Comparison of ENCODE assay signal across 1 cellular context in genomic region chr19:38851622-38852230, GRCh38.
TF ChIP-seq lines count a peak whose summit lies in the region.

No MANE protein-coding gene starts in this region.

TF ChIP-seq in HepG2, 621 proteins besides CTCF, POLR2A, EP300 and RAD21 (continued from another document and continues in another):
- no peak for TF ChIP-seq DZIP1 (CRISPR knock-in tag; IDR thresholded peaks at IDR 0.05)
- TF ChIP-seq PBX2 (CRISPR knock-in tag; IDR thresholded peaks at IDR 0.05) = no peak
- TF ChIP-seq ZEB1 (IDR thresholded peaks at IDR 0.05; ENCODE audit: insufficient replicate concordance, low read depth) = no peak
- TF ChIP-seq, protein P1, sequence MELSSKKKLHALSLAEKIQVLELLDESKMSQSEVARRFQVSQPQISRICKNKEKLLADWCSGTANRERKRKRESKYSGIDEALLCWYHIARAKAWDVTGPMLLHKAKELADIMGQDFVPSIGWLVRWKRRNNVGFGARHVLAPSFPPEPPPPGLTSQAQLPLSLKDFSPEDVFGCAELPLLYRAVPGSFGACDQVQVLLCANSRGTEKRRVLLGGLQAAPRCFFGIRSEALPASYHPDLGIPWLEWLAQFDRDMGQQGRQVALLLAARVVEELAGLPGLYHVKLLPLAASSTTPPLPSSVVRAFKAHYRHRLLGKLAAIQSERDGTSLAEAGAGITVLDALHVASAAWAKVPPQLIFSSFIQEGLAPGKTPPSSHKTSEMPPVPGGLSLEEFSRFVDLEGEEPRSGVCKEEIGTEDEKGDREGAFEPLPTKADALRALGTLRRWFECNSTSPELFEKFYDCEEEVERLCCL (CRISPR knock-in tag; IDR thresholded peaks at IDR 0.05; ENCODE audit: borderline replicate concordance) = no peak
- TF ChIP-seq IKZF1 (IDR thresholded peaks at IDR 0.05) = no peak
- 0 out of 2 replicates have a peak, but pooled peaks have one; percentile 32 for TF ChIP-seq ZNF678 (CRISPR knock-in tag; IDR thresholded peaks at IDR 0.05)
- no peak for TF ChIP-seq CHCHD3 (CRISPR knock-in tag; IDR thresholded peaks at IDR 0.05)
- TF ChIP-seq ZNF326 (CRISPR knock-in tag; IDR thresholded peaks at IDR 0.05; ENCODE audit: borderline replicate concordance) = no peak
- peak; percentile 99 for TF ChIP-seq MXI1 (IDR thresholded peaks at IDR 0.05; ENCODE audit: borderline replicate concordance, low read depth, low read length)
- TF ChIP-seq FOXP4 (CRISPR knock-in tag; IDR thresholded peaks at IDR 0.05) = no peak
- TF ChIP-seq ZNF264 (CRISPR knock-in tag; IDR thresholded peaks at IDR 0.05) = no peak
- TF ChIP-seq, protein P2, sequence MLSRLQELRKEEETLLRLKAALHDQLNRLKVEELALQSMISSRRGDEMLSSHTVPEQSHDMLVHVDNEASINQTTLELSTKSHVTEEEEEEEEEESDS (CRISPR knock-in tag; IDR thresholded peaks at IDR 0.05; ENCODE audit: borderline replicate concordance) = no peak
- no peak; the same call in 1 of the 2 replicates for TF ChIP-seq ZNF816 (CRISPR knock-in tag; IDR thresholded peaks at IDR 0.05; ENCODE audit: borderline replicate concordance)
- TF ChIP-seq RBFOX2 (IDR thresholded peaks at IDR 0.05; ENCODE audit: low read depth, low read length) = peak; percentile 86
- TF ChIP-seq KDM5B (CRISPR knock-in tag; IDR thresholded peaks at IDR 0.05; ENCODE audit: borderline replicate concordance) = 0 out of 2 replicates have a peak, but pooled peaks have one; percentile 22
- TF ChIP-seq, protein P3, sequence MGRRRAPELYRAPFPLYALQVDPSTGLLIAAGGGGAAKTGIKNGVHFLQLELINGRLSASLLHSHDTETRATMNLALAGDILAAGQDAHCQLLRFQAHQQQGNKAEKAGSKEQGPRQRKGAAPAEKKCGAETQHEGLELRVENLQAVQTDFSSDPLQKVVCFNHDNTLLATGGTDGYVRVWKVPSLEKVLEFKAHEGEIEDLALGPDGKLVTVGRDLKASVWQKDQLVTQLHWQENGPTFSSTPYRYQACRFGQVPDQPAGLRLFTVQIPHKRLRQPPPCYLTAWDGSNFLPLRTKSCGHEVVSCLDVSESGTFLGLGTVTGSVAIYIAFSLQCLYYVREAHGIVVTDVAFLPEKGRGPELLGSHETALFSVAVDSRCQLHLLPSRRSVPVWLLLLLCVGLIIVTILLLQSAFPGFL (CRISPR knock-in tag; IDR thresholded peaks at IDR 0.05) = no peak
- TF ChIP-seq, protein P4, sequence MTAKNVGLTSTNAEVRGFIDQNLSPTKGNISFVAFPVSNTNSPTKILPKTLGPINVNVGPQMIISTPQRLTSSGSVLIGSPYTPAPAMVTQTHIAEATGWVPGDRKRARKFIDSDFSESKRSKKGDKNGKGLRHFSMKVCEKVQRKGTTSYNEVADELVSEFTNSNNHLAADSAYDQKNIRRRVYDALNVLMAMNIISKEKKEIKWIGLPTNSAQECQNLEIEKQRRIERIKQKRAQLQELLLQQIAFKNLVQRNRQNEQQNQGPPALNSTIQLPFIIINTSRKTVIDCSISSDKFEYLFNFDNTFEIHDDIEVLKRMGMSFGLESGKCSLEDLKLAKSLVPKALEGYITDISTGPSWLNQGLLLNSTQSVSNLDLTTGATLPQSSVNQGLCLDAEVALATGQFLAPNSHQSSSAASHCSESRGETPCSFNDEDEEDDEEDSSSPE (CRISPR knock-in tag; IDR thresholded peaks at IDR 0.05) = 0 out of 2 replicates have a peak, but pooled peaks have one; percentile 49
- TF ChIP-seq, protein P5, sequence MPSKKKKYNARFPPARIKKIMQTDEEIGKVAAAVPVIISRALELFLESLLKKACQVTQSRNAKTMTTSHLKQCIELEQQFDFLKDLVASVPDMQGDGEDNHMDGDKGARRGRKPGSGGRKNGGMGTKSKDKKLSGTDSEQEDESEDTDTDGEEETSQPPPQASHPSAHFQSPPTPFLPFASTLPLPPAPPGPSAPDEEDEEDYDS (CRISPR knock-in tag; IDR thresholded peaks at IDR 0.05) = peak; percentile 72
- TF ChIP-seq ZBTB25 (CRISPR knock-in tag; IDR thresholded peaks at IDR 0.05) = peak; percentile 91; the same call in 1 of the 2 replicates
- TF ChIP-seq GATA4 (IDR thresholded peaks at IDR 0.05; ENCODE audit: borderline replicate concordance, low read depth) = no peak
- TF ChIP-seq, protein P6, sequence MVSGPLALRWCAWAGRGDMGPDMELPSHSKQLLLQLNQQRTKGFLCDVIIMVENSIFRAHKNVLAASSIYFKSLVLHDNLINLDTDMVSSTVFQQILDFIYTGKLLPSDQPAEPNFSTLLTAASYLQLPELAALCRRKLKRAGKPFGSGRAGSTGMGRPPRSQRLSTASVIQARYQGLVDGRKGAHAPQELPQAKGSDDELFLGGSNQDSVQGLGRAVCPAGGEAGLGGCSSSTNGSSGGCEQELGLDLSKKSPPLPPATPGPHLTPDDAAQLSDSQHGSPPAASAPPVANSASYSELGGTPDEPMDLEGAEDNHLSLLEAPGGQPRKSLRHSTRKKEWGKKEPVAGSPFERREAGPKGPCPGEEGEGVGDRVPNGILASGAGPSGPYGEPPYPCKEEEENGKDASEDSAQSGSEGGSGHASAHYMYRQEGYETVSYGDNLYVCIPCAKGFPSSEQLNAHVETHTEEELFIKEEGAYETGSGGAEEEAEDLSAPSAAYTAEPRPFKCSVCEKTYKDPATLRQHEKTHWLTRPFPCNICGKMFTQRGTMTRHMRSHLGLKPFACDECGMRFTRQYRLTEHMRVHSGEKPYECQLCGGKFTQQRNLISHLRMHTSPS (CRISPR knock-in tag; IDR thresholded peaks at IDR 0.05; ENCODE audit: low read depth) = no peak
- TF ChIP-seq SMAD3 (CRISPR knock-in tag; IDR thresholded peaks at IDR 0.05) = no peak
- no peak for TF ChIP-seq NBN (conservative IDR thresholded peaks at IDR 0.05)
- TF ChIP-seq KLF15 (CRISPR knock-in tag; IDR thresholded peaks at IDR 0.05; ENCODE audit: borderline replicate concordance) = 0 out of 2 replicates have a peak, but pooled peaks have one; percentile 70
- TF ChIP-seq CBX2 (IDR thresholded peaks at IDR 0.05; ENCODE audit: low read depth, low read length) = no peak
- TF ChIP-seq CBX2 (CRISPR knock-in tag; IDR thresholded peaks at IDR 0.05; ENCODE audit: low read depth) = no peak
- TF ChIP-seq ZBED4 (CRISPR knock-in tag; IDR thresholded peaks at IDR 0.05; ENCODE audit: borderline replicate concordance) = no peak; the same call in 1 of the 2 replicates
- TF ChIP-seq ZNF597 (CRISPR knock-in tag; IDR thresholded peaks at IDR 0.05) = no peak
- no peak for TF ChIP-seq POLR2AphosphoS2 (IDR thresholded peaks at IDR 0.05; ENCODE audit: low read depth, low read length)
- TF ChIP-seq ZBTB2 (CRISPR knock-in tag; IDR thresholded peaks at IDR 0.05; ENCODE audit: low read depth) = peak; percentile 94
- TF ChIP-seq ZNF432 (CRISPR knock-in tag; IDR thresholded peaks at IDR 0.05; ENCODE audit: borderline replicate concordance) = no peak
- no peak for TF ChIP-seq SOX13 (IDR thresholded peaks at IDR 0.05)
- TF ChIP-seq SOX13 (CRISPR knock-in tag; conservative IDR thresholded peaks at IDR 0.05 in 1 of 2, IDR thresholded peaks at IDR 0.05 in 1 of 2) = peak in 1 of 2 experiments; percentile 26; a peak in 1 of 4 replicates
- TF ChIP-seq ZNF510 (CRISPR knock-in tag; IDR thresholded peaks at IDR 0.05; ENCODE audit: low read depth) = no peak
